8 cellular contexts compared by ENCODE assay signal in genomic region chr3:112642912-112643506, GRCh38. TPM values are rescaled to one million over a fixed set of nuclear protein-coding genes. Genes with fewer than 3 reads are reported as not detected.
A peak's percentile ranks its signal among the peaks of the same experiment; 100 is the strongest.
DNase-seq lines count a peak whose midpoint lies in the region; ATAC-seq and TF ChIP-seq lines count a peak whose summit lies in the region.

No MANE protein-coding gene starts in this region.

- H3K27me3 ChIP-seq in ACC112 (ENCODE audit: insufficient read depth, low read length) (no peaks in the 10 kb centered on the region), brain microvascular endothelial cell (replicated peaks) (no peaks in the 10 kb centered on the region)

- peaks cover 50% of the 10 kb centered on the region for H3K4me1 ChIP-seq in ACC112 (ENCODE audit: control insufficient read depth, insufficient read depth, low read length, unreplicated experiment)

- no peaks in the 10 kb centered on the region for H3K36me3 Mint-ChIP-seq in immature natural killer cell

- peak overlapping the region; percentile 75 to 89 (median 82) for H3K4me3 Mint-ChIP-seq in immature natural killer cell

- H3K27me3 Mint-ChIP-seq in immature natural killer cell (ENCODE audit: low read depth in 3 of 3) = peaks cover 2 to 9% (median 3%) of the 10 kb centered on the region in 3 donors

- H3K27ac Mint-ChIP-seq in immature natural killer cell = peak overlapping the region; percentile 11 to 87 (median 68)

- peak; percentile 83 for ATAC-seq in GM18861 (IDR thresholded peaks at IDR 0.05; ENCODE audit: unreplicated experiment)
- ATAC-seq in HG03066 (IDR thresholded peaks at IDR 0.05; ENCODE audit: low read depth, unreplicated experiment) = peak; percentile 90

- H3K36me3 ChIP-seq in ACC112 (ENCODE audit: insufficient read depth, low read length) (no peaks in the 10 kb centered on the region), brain microvascular endothelial cell (replicated peaks) (peaks cover 9% of the 10 kb centered on the region)

- peaks cover 41% of the 10 kb centered on the region for H3K79me2 ChIP-seq in ACC112 (ENCODE audit: control insufficient read depth, insufficient read depth, low read length, unreplicated experiment)

- TF ChIP-seq CTCF in brain microvascular endothelial cell (IDR thresholded peaks at IDR 0.05; ENCODE audit: low read depth, low read length, missing control alignments) = peak; percentile 93

- DNase-seq in NCI-H2107 (lab: John Stamatoyannopoulos, UW) (peak; percentile 85), UCSD-AML1 (lab: John Stamatoyannopoulos, UW; ENCODE audit: unreplicated experiment) (peak; percentile 68), brain microvascular endothelial cell (peak; percentile 93), immature natural killer cell (peak; percentile 76 to 82 (median 80))
- peak; percentile 87 for DNase-seq in stimulated activated CD4-positive, alpha-beta T cell treated with anti-CD3 and anti-CD28 coated beads, Interleukin-15, amount 100 ng/mL, for 24 hours

- peak overlapping the region; percentile 55 for H2AFZ ChIP-seq in ACC112 (ENCODE audit: low read length, unreplicated experiment)

- peaks cover 23 to 34% of the 10 kb centered on the region in 2 donors for H3K4me1 Mint-ChIP-seq in immature natural killer cell

- H3K27ac ChIP-seq in ACC112 (ENCODE audit: low read depth, low read length) (peak overlapping the region; percentile 96), brain microvascular endothelial cell (peak overlapping the region; percentile 55)

- in situ Hi-C loops in brain microvascular endothelial cell (cut with HindIII; ENCODE audit: low pct_ligation_motif_present, low sequenced_read_pairs) = no loop called here

- H3K9me3 Mint-ChIP-seq in immature natural killer cell = no peaks in the 10 kb centered on the region

- H3K4me3 ChIP-seq in ACC112 (ENCODE audit: low read depth, low read length) = peak overlapping the region; percentile 84
- no peak overlapping the region for H3K4me3 ChIP-seq in brain microvascular endothelial cell (ENCODE audit: low read depth, low read length)

RNA-seq across cellular contexts. Expression of gene CCDC80, which starts 2.1 kb away (rescaled TPM):
- polyA plus RNA-seq in immature natural killer cell = under 1 TPM in 1 of 3 donors, not detected in 2; 0.20 TPM
